ENCODE assay signal across 12 cellular contexts in the genomic region with DNA sequence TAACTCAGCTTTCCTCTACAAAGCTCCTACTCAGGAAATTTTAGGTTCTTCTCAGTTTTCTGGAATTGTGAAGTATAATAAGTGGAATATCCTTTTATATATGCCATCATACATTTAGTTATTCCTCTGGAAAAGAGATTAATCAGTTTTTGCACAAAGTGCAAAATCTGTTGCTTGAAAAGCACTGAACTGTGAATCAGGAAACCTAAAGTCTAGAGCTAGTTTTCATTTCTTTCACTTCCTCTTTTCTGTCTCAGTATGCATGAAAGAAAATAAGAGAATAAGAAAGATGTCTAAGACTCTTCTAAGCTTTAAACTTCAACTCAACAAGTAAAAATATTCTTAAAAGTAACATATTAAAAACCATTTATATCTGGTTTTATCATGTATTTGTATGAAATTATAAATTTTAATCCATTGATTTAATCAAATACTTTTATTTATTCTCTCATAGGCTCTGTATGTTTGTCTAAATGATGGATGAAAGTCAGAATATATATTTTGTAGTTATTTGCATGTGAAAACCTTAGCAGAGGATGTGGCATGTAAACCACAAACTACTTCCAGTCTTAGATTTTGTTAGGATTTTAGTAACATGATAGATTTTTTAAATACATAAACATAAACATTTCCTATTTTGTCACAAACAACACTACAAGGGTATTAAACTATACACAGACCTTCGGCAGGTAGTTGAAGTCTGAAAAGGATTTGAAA.
DNase-seq lines count a peak whose midpoint lies in the region; ATAC-seq and TF ChIP-seq lines count a peak whose summit lies in the region.
"Had no signal": no experiment of that assay in that cellular context is flagged by ENCODE, and none has a peak within 500 bp of the region (broad histone marks: within the 10 kb centered on the region; RNA-seq: fewer than 3 reads in every experiment).

No MANE protein-coding gene starts in this region.

- H3K27ac ChIP-seq in SU-DHL-6 (ENCODE audit: low read depth, low read length) (peak overlapping the region; percentile 48), ovary (no peak overlapping the region)
- H3K27ac ChIP-seq: tibial nerve had no signal

- no peak for TF ChIP-seq POLR2A in ovary (IDR thresholded peaks at IDR 0.05)

- H3K27me3 ChIP-seq in SU-DHL-6 (ENCODE audit: low read length) (no peaks in the 10 kb centered on the region), ovary (no peaks in the 10 kb centered on the region)
- H3K27me3 ChIP-seq: tibial nerve had no signal

- H3K36me3 ChIP-seq in SU-DHL-6 (ENCODE audit: low read length), result no peaks in the 10 kb centered on the region
- no peaks in the 10 kb centered on the region for H3K36me3 ChIP-seq in ovary
- H3K36me3 ChIP-seq: tibial nerve had no signal

- H3K9me3 ChIP-seq in SU-DHL-6 (ENCODE audit: insufficient read depth, low read length) (no peaks in the 10 kb centered on the region), ovary (no peaks in the 10 kb centered on the region)
- H3K9me3 ChIP-seq: tibial nerve had no signal

- TF ChIP-seq CTCF in SU-DHL-6 (IDR thresholded peaks at IDR 0.05; ENCODE audit: insufficient read depth, low read length, poor library complexity, severe bottlenecking) (no peak), ovary (IDR thresholded peaks at IDR 0.05) (no peak)

- ATAC-seq in GM18519 (IDR thresholded peaks at IDR 0.05; ENCODE audit: low FRiP score, unreplicated experiment) (peak; percentile 88), GM21576 (IDR thresholded peaks at IDR 0.05; ENCODE audit: unreplicated experiment) (peak; percentile 88), HG03196 (IDR thresholded peaks at IDR 0.05; ENCODE audit: unreplicated experiment) (peak; percentile 90), left ventricle myocardium superior (no peak)

- no peak for TF ChIP-seq EP300 in ovary (IDR thresholded peaks at IDR 0.05)

- H3K4me3 ChIP-seq in SU-DHL-6 (ENCODE audit: insufficient read depth, low read length, poor library complexity, severe bottlenecking) (peak overlapping the region; percentile 37), ovary (no peak overlapping the region)
- H3K4me3 ChIP-seq: tibial nerve had no signal

- H3F3A ChIP-seq in SU-DHL-6 (ENCODE audit: insufficient read depth), result peaks cover 13% of the 10 kb centered on the region

- WGBS in ovary, 3 donors, result 88 to 94% (median 90%) methylated on average over 1 of the region's 1 CpG

- H3K4me2 ChIP-seq in SU-DHL-6 (ENCODE audit: low read depth, low read length, poor library complexity, severe bottlenecking), result peak overlapping the region; percentile 53

- no peak overlapping the region for H3K9ac ChIP-seq in SU-DHL-6 (ENCODE audit: low read length)

- H3K9me2 ChIP-seq in SU-DHL-6 (replicated peaks; ENCODE audit: insufficient read depth, low read length), result no peaks in the 10 kb centered on the region

- intact Hi-C loops in ovary (cut with DNase I) (no loop called here), left ventricle myocardium superior (cut with micrococcal nuclease) (no loop called here)

- peaks cover 1% of the 10 kb centered on the region for H3K4me1 ChIP-seq in ovary (ENCODE audit: insufficient read depth)
- H3K4me1 ChIP-seq: tibial nerve had no signal

- H4K20me1 ChIP-seq in SU-DHL-6 (ENCODE audit: low read depth, low read length), result no peaks in the 10 kb centered on the region

- H2AFZ ChIP-seq in SU-DHL-6 (ENCODE audit: low read depth, low read length, severe bottlenecking), result no peak overlapping the region

- no peaks in the 10 kb centered on the region for H3K79me2 ChIP-seq in SU-DHL-6 (ENCODE audit: insufficient read depth, low read length)

- DNase-seq in cerebellar nuclear complex (lab: John Stamatoyannopoulos, UW) (no peak), ovary (no peak), left ventricle myocardium superior (no peak), GM19240 (ENCODE audit: insufficient read length, low spot score) (no peak)
- DNase-seq: HFFc6, NCI-H2171 treated with DMSO at 0.1 percent for 48 hours, T-helper 9 cell had no signal
